Comparison of ENCODE assay signal across 1 cellular context in the genomic region with DNA sequence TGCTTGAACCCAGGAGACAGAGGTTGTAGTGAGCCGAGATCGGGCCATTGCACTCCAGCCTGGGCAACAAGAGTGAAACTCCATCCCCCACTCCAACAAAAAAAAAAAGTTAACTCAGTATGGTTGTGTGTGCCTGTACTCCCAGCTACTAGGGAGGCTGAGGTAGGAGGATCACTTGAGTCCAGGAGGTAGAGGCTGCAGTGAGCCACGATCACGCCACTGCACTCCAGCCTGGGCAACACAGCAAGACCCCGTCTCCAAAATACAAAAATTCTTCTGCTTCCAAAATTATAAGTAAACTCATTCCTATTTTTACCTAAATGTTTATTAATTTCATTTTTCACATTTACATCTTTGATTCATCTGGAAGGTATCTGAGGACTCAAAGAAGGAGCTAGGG.
TF ChIP-seq lines count a peak whose summit lies in the region.

No MANE protein-coding gene starts in this region.

TF ChIP-seq in K562, 482 proteins besides CTCF, POLR2A, EP300 and RAD21:
- no peak for TF ChIP-seq ZNF143 (CRISPR knock-in tag; IDR thresholded peaks at IDR 0.05)
- peak; percentile 81 for TF ChIP-seq ZNF121 (CRISPR knock-in tag; conservative IDR thresholded peaks at IDR 0.05)
